ENCODE assay signal across 8 cellular contexts in the genomic region with DNA sequence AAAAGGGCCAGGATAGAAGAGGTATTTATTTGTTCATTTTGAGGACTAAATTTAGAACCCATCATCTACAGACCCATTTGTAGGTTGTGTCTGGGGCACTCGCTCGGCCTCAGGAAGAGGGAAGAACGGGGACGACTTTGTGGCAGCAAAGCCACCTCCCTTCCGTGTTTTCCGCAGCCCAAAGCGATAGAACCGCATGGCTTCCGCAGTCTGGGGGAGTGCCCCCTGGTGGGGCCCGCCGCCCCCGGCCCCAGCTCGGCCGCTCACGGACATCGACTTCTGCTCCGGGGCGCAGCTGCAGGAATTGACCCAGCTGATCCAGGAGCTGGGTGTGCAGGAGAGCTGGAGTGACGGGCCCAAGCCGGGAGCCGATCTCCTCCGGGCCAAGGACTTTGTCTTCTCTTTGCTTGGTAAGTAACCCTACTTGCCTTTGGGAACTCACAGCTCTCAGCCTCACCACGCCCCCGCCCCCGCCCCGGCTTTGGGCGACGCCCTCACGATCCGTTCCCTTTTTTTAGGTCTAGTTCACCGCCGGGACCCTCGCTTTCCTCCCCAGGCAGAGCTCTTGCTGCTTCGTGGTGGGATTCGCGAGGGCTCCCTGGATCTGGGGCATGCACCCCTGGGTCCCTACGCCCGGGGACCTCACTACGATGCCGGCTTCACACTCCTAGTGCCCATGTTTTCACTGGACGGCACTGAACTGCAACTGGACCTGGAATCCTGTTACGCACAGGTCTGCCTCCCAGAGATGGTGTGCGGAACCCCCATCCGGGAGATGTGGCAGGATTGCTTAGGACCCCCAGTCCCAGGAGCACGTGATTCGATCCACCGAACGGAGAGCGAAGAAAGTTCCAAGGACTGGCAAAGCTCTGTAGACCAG. TPM values are rescaled to one million over a fixed set of nuclear protein-coding genes. Genes with fewer than 3 reads are reported as not detected.
DNase-seq lines count a peak whose midpoint lies in the region; ATAC-seq and TF ChIP-seq lines count a peak whose summit lies in the region.

No MANE protein-coding gene starts in this region.

- CTCF ChIA-PET in activated CD4-positive, alpha-beta memory T cell treated with anti-CD3 and anti-CD28 coated beads for 36 hours (lab: Charles Lee), result interaction anchor here (0.7 to 5.0 kb wide), 31 partner anchors 10 to 390 kb away, joined by 3 to 71 read pairs (median 6); a partner anchor contains a TSS

- peaks cover 22% of the 10 kb centered on the region for H3K27me3 Mint-ChIP-seq in activated CD4-positive, alpha-beta memory T cell treated with anti-CD3 and anti-CD28 coated beads for 36 hours
- peaks cover 11 to 13% of the 10 kb centered on the region in 2 donors for H3K27me3 Mint-ChIP-seq in natural killer cell treated with Interleukin-12 subunit alpha and Interleukin-12 subunit beta and Interleukin-15 and Interleukin-18, amount 100 ng/mL, for 72 hours
- peaks cover 40% of the 10 kb centered on the region for H3K27me3 Mint-ChIP-seq in type B pancreatic cell

- TF ChIP-seq CTCF in epithelial cell of esophagus (IDR thresholded peaks at IDR 0.05; ENCODE audit: insufficient read depth, low read depth, low read length, missing control alignments) (no peak), type B pancreatic cell (conservative IDR thresholded peaks at IDR 0.05) (peak; percentile 20)

- peak overlapping the region; percentile 91 for H3K4me3 Mint-ChIP-seq in activated CD4-positive, alpha-beta memory T cell treated with anti-CD3 and anti-CD28 coated beads for 36 hours
- H3K4me3 Mint-ChIP-seq in natural killer cell treated with Interleukin-12 subunit alpha and Interleukin-12 subunit beta and Interleukin-15 and Interleukin-18, amount 100 ng/mL, for 72 hours, result peak overlapping the region; percentile 94
- H3K4me3 Mint-ChIP-seq in type B pancreatic cell, result peak overlapping the region; percentile 93

- DNase-seq in EH (ENCODE audit: low read depth), result peak; percentile 28
- DNase-seq in NCI-H1694 treated with DMSO at 0.1 percent for 48 hours (lab: John Stamatoyannopoulos, UW), result peak; percentile 45
- peak; percentile 74 for DNase-seq in activated CD4-positive, alpha-beta memory T cell treated with anti-CD3 and anti-CD28 coated beads for 36 hours
- peak; percentile 63 for DNase-seq in epithelial cell of esophagus (ENCODE audit: low read depth)
- no peak for DNase-seq in natural killer cell treated with Interleukin-12 subunit alpha and Interleukin-12 subunit beta and Interleukin-15 and Interleukin-18, amount 100 ng/mL, for 72 hours (ENCODE audit: low spot score)
- DNase-seq in type B pancreatic cell (ENCODE audit: extremely low spot score, unreplicated experiment), result no peak
- no peak for DNase-seq in GOT3 (lab: John Stamatoyannopoulos, UW)

- H3K4me1 Mint-ChIP-seq in activated CD4-positive, alpha-beta memory T cell treated with anti-CD3 and anti-CD28 coated beads for 36 hours (ENCODE audit: low read depth), result peaks cover 42% of the 10 kb centered on the region
- peaks cover 32 to 36% of the 10 kb centered on the region in 2 donors for H3K4me1 Mint-ChIP-seq in natural killer cell treated with Interleukin-12 subunit alpha and Interleukin-12 subunit beta and Interleukin-15 and Interleukin-18, amount 100 ng/mL, for 72 hours (ENCODE audit: low read depth in 2 of 2)
- peaks cover 20% of the 10 kb centered on the region for H3K4me1 Mint-ChIP-seq in type B pancreatic cell (ENCODE audit: unreplicated experiment)

- peak overlapping the region; percentile 95 for H3K27ac Mint-ChIP-seq in activated CD4-positive, alpha-beta memory T cell treated with anti-CD3 and anti-CD28 coated beads for 36 hours
- peak overlapping the region; percentile 86 to 88 for H3K27ac Mint-ChIP-seq in natural killer cell treated with Interleukin-12 subunit alpha and Interleukin-12 subunit beta and Interleukin-15 and Interleukin-18, amount 100 ng/mL, for 72 hours
- H3K27ac Mint-ChIP-seq in type B pancreatic cell, result peak overlapping the region; percentile 99

- peak; percentile 17 for ATAC-seq in GM21825 (IDR thresholded peaks at IDR 0.05; ENCODE audit: unreplicated experiment)
- peak; percentile 48 to 59 for ATAC-seq in natural killer cell treated with Interleukin-12 subunit alpha and Interleukin-12 subunit beta and Interleukin-15 and Interleukin-18, amount 100 ng/mL, for 72 hours

- H3K36me3 Mint-ChIP-seq in activated CD4-positive, alpha-beta memory T cell treated with anti-CD3 and anti-CD28 coated beads for 36 hours, result peaks cover 6% of the 10 kb centered on the region
- H3K36me3 Mint-ChIP-seq in natural killer cell treated with Interleukin-12 subunit alpha and Interleukin-12 subunit beta and Interleukin-15 and Interleukin-18, amount 100 ng/mL, for 72 hours, result no peaks in the 10 kb centered on the region
- H3K36me3 Mint-ChIP-seq in type B pancreatic cell, result peaks cover 4% of the 10 kb centered on the region

- POLR2A ChIA-PET in activated CD4-positive, alpha-beta memory T cell treated with anti-CD3 and anti-CD28 coated beads for 36 hours (lab: Charles Lee), result interaction anchor here (0.6 to 2.9 kb wide), 16 partner anchors 8 to 406 kb away, joined by 3 to 25 read pairs (median 4); a partner anchor contains a TSS

- intact Hi-C loops in activated CD4-positive, alpha-beta memory T cell treated with anti-CD3 and anti-CD28 coated beads for 36 hours (cut with micrococcal nuclease), result loop anchor here (1.0 to 10.0 kb wide), 13 partner anchors 19 to 689 kb away; a partner anchor contains a TSS

- H3K9me3 Mint-ChIP-seq in activated CD4-positive, alpha-beta memory T cell treated with anti-CD3 and anti-CD28 coated beads for 36 hours, result no peaks in the 10 kb centered on the region
- no peaks in the 10 kb centered on the region for H3K9me3 Mint-ChIP-seq in natural killer cell treated with Interleukin-12 subunit alpha and Interleukin-12 subunit beta and Interleukin-15 and Interleukin-18, amount 100 ng/mL, for 72 hours
- no peaks in the 10 kb centered on the region for H3K9me3 Mint-ChIP-seq in type B pancreatic cell

- peak overlapping the region; percentile 77 for H3K4me3 ChIP-seq in epithelial cell of esophagus (ENCODE audit: low read length)

RNA-seq across cellular contexts. Expression of a gene that starts 0.7 kb away (rescaled TPM):
- total RNA-seq in activated CD4-positive, alpha-beta memory T cell treated with anti-CD3 and anti-CD28 coated beads for 36 hours, result 10 to 100 TPM; 11.4 to 11.6 TPM
- total RNA-seq in natural killer cell treated with Interleukin-12 subunit alpha and Interleukin-12 subunit beta and Interleukin-15 and Interleukin-18, amount 100 ng/mL, for 72 hours, result 10 to 100 TPM; 11.2 to 14.2 TPM
- 6.4 and 15.9 TPM in 2 replicates for total RNA-seq in type B pancreatic cell (ENCODE audit: low replicate concordance)

RNA-seq across cellular contexts. Expression of a gene that starts 3.4 kb away (rescaled TPM):
- 1 to 10 TPM; 1.0 to 2.1 TPM for total RNA-seq in activated CD4-positive, alpha-beta memory T cell treated with anti-CD3 and anti-CD28 coated beads for 36 hours
- 1 to 10 TPM; 1.9 to 4.5 TPM for total RNA-seq in natural killer cell treated with Interleukin-12 subunit alpha and Interleukin-12 subunit beta and Interleukin-15 and Interleukin-18, amount 100 ng/mL, for 72 hours
- total RNA-seq in type B pancreatic cell (ENCODE audit: low replicate concordance), result 21.8 and 76.0 TPM in 2 replicates

RNA-seq across cellular contexts. Expression of a gene that starts 7.3 kb away (rescaled TPM):
- not detected for total RNA-seq in activated CD4-positive, alpha-beta memory T cell treated with anti-CD3 and anti-CD28 coated beads for 36 hours
- not detected for total RNA-seq in natural killer cell treated with Interleukin-12 subunit alpha and Interleukin-12 subunit beta and Interleukin-15 and Interleukin-18, amount 100 ng/mL, for 72 hours
- not detected in 2 replicates for total RNA-seq in type B pancreatic cell (ENCODE audit: low replicate concordance)

RNA-seq across cellular contexts. Expression of a gene that starts 8.9 kb away (rescaled TPM):
- total RNA-seq in activated CD4-positive, alpha-beta memory T cell treated with anti-CD3 and anti-CD28 coated beads for 36 hours, result 1 to 10 TPM; 7.7 to 8.5 TPM
- total RNA-seq in natural killer cell treated with Interleukin-12 subunit alpha and Interleukin-12 subunit beta and Interleukin-15 and Interleukin-18, amount 100 ng/mL, for 72 hours, result 10 to 100 TPM; 10.4 to 13.7 TPM
- 16.4 and 51.1 TPM in 2 replicates for total RNA-seq in type B pancreatic cell (ENCODE audit: low replicate concordance)

RNA-seq across cellular contexts. Expression of a gene that starts 10.5 kb away (rescaled TPM):
- total RNA-seq in activated CD4-positive, alpha-beta memory T cell treated with anti-CD3 and anti-CD28 coated beads for 36 hours, result not detected
- not detected for total RNA-seq in natural killer cell treated with Interleukin-12 subunit alpha and Interleukin-12 subunit beta and Interleukin-15 and Interleukin-18, amount 100 ng/mL, for 72 hours
- not detected in 2 replicates for total RNA-seq in type B pancreatic cell (ENCODE audit: low replicate concordance)

Comparison
In these comparisons a context has a peak if more than half of its experiments do, and no peak if none do; other contexts are left out.
1. DNase-seq: peak in EH (single experiment), NCI-H1694 treated with DMSO at 0.1 percent for 48 hours (single experiment), activated CD4-positive, alpha-beta memory T cell treated with anti-CD3 and anti-CD28 coated beads for 36 hours (single experiment) and epithelial cell of esophagus (single experiment); none in natural killer cell treated with Interleukin-12 subunit alpha and Interleukin-12 subunit beta and Interleukin-15 and Interleukin-18, amount 100 ng/mL, for 72 hours (single experiment), type B pancreatic cell (single experiment) and GOT3 (single experiment).
2. Peak in every context shown above with its lines, with median percentiles within 50 percentile points of each other: H3K27ac Mint-ChIP-seq and H3K4me3 Mint-ChIP-seq.